8 cellular contexts compared by ENCODE assay signal in genomic region chr11:64247729-64248531, GRCh38. TPM values are rescaled to one million over a fixed set of nuclear protein-coding genes. Genes with fewer than 3 reads are reported as not detected.
DNase-seq lines count a peak whose midpoint lies in the region; ATAC-seq, FAIRE-seq and TF ChIP-seq lines count a peak whose summit lies in the region.

No MANE protein-coding gene starts in this region.

- TF ChIP-seq POLR2A in heart left ventricle (IDR thresholded peaks at IDR 0.05), result no peak
- TF ChIP-seq POLR2A in sigmoid colon (IDR thresholded peaks at IDR 0.05), result no peak

- no peak for TF ChIP-seq EP300 in sigmoid colon (IDR thresholded peaks at IDR 0.05)

- H3K36me3 ChIP-seq in HEK293 (ENCODE audit: control insufficient read depth in 2 of 2, insufficient read depth in 1 of 2, low read length in 2 of 2) (peaks cover 0 to 20% of the 10 kb centered on the region in 2 experiments; a peak in 1 of 3 replicates), heart left ventricle (peaks cover 0 to 15% (median 8%) of the 10 kb centered on the region in 9 donors), sigmoid colon (peaks cover 0 to 9% (median 4%) of the 10 kb centered on the region in 4 donors)

- H3K4me3 ChIP-seq in HEK293 (ENCODE audit: low read depth, low read length) (peak overlapping the region; percentile 1; the same call in 1 of the 2 replicates), heart left ventricle (peak overlapping the region; percentile 49 to 90 (median 72)), sigmoid colon (peak overlapping the region; percentile 52 to 64 (median 56))

- H3K27ac ChIP-seq in HEK293 (ENCODE audit: extremely low read depth, low read depth, low read length) (no peak overlapping the region), VCaP (peak overlapping the region; percentile 95), heart left ventricle (peak overlapping the region; percentile 37 to 96 (median 92)), sigmoid colon (peak overlapping the region; percentile 83 to 94 (median 89))

- peak in 2 of 4 donors; percentile 0 to 1 for ATAC-seq in heart left ventricle
- no peak for ATAC-seq in HG03135 (IDR thresholded peaks at IDR 0.05; ENCODE audit: unreplicated experiment)
- ATAC-seq in HG02678 (IDR thresholded peaks at IDR 0.05; ENCODE audit: unreplicated experiment), result no peak

- no peak for TF ChIP-seq CTCF in HEK293 (tag by site-specific recombination; IDR thresholded peaks at IDR 0.05)
- TF ChIP-seq CTCF in VCaP (conservative IDR thresholded peaks at IDR 0.05), result no peak
- no peak for TF ChIP-seq CTCF in heart left ventricle (IDR thresholded peaks at IDR 0.05)
- TF ChIP-seq CTCF in sigmoid colon (IDR thresholded peaks at IDR 0.05), result no peak

- WGBS in heart left ventricle, 4 donors, result 35 to 42% (median 36%) methylated on average over 31 of the region's 31 CpGs
- 31 to 53% methylated on average over 31 of the region's 31 CpGs for WGBS in sigmoid colon, 2 donors

- DNase-seq in heart left ventricle (no peak), sigmoid colon (no peak), G401 (ENCODE audit: low spot score) (no peak), HTR-8/SVneo (ENCODE audit: insufficient read length, low spot score) (no peak)

- in situ Hi-C loops in G401 (cut with HindIII; ENCODE audit: low sequenced_read_pairs), result no loop called here

- CTCF ChIA-PET in HEK293 (lab: Yijun Ruan, JAX), result interaction anchor here (1.1 kb wide), 1 partner anchor 57 kb away, joined by 4 read pairs; no protein-coding TSS in a partner anchor

- H3K27me3 ChIP-seq in heart left ventricle, result no peaks in the 10 kb centered on the region
- no peaks in the 10 kb centered on the region for H3K27me3 ChIP-seq in sigmoid colon

- no peaks in the 10 kb centered on the region for H3K9me3 ChIP-seq in HEK293 (ENCODE audit: control insufficient read depth, insufficient read depth, low read depth, low read length)
- H3K9me3 ChIP-seq in heart left ventricle, result no peaks in the 10 kb centered on the region
- no peaks in the 10 kb centered on the region for H3K9me3 ChIP-seq in sigmoid colon

- no peak for FAIRE-seq in HTR-8/SVneo (lab: Jason Lieb, UNC)

- H3K4me1 ChIP-seq in HEK293 (ENCODE audit: control insufficient read depth, insufficient read depth, low read length), result peaks cover 10% of the 10 kb centered on the region
- H3K4me1 ChIP-seq in heart left ventricle, result peaks cover 5 to 65% (median 37%) of the 10 kb centered on the region in 12 donors
- H3K4me1 ChIP-seq in sigmoid colon, result peaks cover 0 to 67% (median 46%) of the 10 kb centered on the region in 4 donors

- POLR2A ChIA-PET in HEK293 (lab: Yijun Ruan, JAX), result interaction anchor here (1.1 to 7.2 kb wide), 4 partner anchors 22 to 70 kb away, joined by 3 to 96 read pairs (median 6); partner anchors contain the start of genes NUDT22, PRDX5, TRMT112 and TRPT1

- intact Hi-C loops in heart left ventricle (cut with DNase I) (loop anchor here in 2 of 10 donors (2.0 kb wide), 2 partner anchors 21 to 57 kb away; partner anchors contain the start of gene ESRRA (in 2 of the 2)), sigmoid colon (cut with DNase I) (loop anchor here (5.0 kb wide), 1 partner anchor 54 kb away; the partner anchor contains the start of gene CATSPERZ)

TF ChIP-seq in HEK293, 187 proteins besides CTCF, POLR2A, EP300 and RAD21:
- TF ChIP-seq ZNF580 (tag by site-specific recombination; IDR thresholded peaks at IDR 0.05) (no peak), ZIC2 (tag by site-specific recombination; IDR thresholded peaks at IDR 0.05) (no peak), ZNF10 (tag by site-specific recombination; IDR thresholded peaks at IDR 0.05) (0 out of 2 replicates have a peak, but pooled peaks have one; percentile 5), ZBTB26 (tag by site-specific recombination; optimal IDR thresholded peaks at IDR 0.05) (peak; percentile 30), ZEB2 (tag by site-specific recombination; IDR thresholded peaks at IDR 0.05) (peak; percentile 3; the same call in 1 of the 2 replicates), ZSCAN23 (tag by site-specific recombination; IDR thresholded peaks at IDR 0.05) (no peak), PBX3 (CRISPR knock-in tag; IDR thresholded peaks at IDR 0.05) (no peak), KLF8 (tag by site-specific recombination; IDR thresholded peaks at IDR 0.05) (0 out of 2 replicates have a peak, but pooled peaks have one; percentile 4), KLF16 (tag by site-specific recombination; IDR thresholded peaks at IDR 0.05) (no peak), BCL11B (tag by site-specific recombination; IDR thresholded peaks at IDR 0.05; ENCODE audit: low read depth) (0 out of 2 replicates have a peak, but pooled peaks have one; percentile 2), ZBTB10 (tag by site-specific recombination; IDR thresholded peaks at IDR 0.05) (no peak), ZNF341 (tag by site-specific recombination; IDR thresholded peaks at IDR 0.05; ENCODE audit: low read depth) (peak; percentile 87), ZNF24 (tag by site-specific recombination; IDR thresholded peaks at IDR 0.05) (no peak), ZNF670 (tag by site-specific recombination; IDR thresholded peaks at IDR 0.05; ENCODE audit: low read depth) (no peak)

RNA-seq across cellular contexts. Expression of gene PPP1R14B, which starts 1.2 kb away (rescaled TPM):
- 100 to 1,000 TPM in 4 of 9 donors, 10 to 100 TPM in 5; 69.6 to 244 (median 90.4) TPM for total RNA-seq in heart left ventricle
- 100 to 1,000 TPM; 160 to 167 TPM for polyA plus RNA-seq in heart left ventricle
- total RNA-seq in sigmoid colon, result 10 to 100 TPM; 31.8 to 66.6 (median 51.3) TPM
- 100 to 1,000 TPM in 1 of 3 donors, 10 to 100 TPM in 2; 78.8 to 159 (median 93.7) TPM for polyA plus RNA-seq in sigmoid colon
- total RNA-seq in G401 (2014; rRNA removed; shearing (Covaris generic)), result 293 and 394 TPM in 2 replicates

RNA-seq across cellular contexts. Expression of gene PLCB3, which starts 3.4 kb away (rescaled TPM):
- total RNA-seq in heart left ventricle (10 to 100 TPM in 3 of 9 donors, 1 to 10 TPM in 6; 7.6 to 19.1 (median 9.8) TPM), sigmoid colon (10 to 100 TPM; 10.6 to 17.7 (median 12.1) TPM)
- polyA plus RNA-seq in heart left ventricle (10 to 100 TPM in 1 of 2 donors, 1 to 10 TPM in 1; 7.4 to 11.6 TPM), sigmoid colon (10 to 100 TPM; 23.4 to 52.8 (median 35.4) TPM)
- 59.3 and 62.7 TPM in 2 replicates for total RNA-seq in G401 (2014; rRNA removed; shearing (Covaris generic))

RNA-seq across cellular contexts. Expression of gene FKBP2, which starts 7.0 kb away (rescaled TPM):
- total RNA-seq in heart left ventricle, result 10 to 100 TPM; 35.0 to 71.5 (median 51.8) TPM
- 100 to 1,000 TPM; 226 to 250 TPM for polyA plus RNA-seq in heart left ventricle
- total RNA-seq in sigmoid colon, result 10 to 100 TPM; 49.2 to 70.5 (median 51.3) TPM
- 100 to 1,000 TPM in 2 of 3 donors, 10 to 100 TPM in 1; 97.3 to 213 (median 116) TPM for polyA plus RNA-seq in sigmoid colon
- total RNA-seq in G401 (2014; rRNA removed; shearing (Covaris generic)), result 20.6 and 27.8 TPM in 2 replicates

RNA-seq across cellular contexts. Expression of gene VEGFB, which starts 13.5 kb away (rescaled TPM):
- total RNA-seq in heart left ventricle (100 to 1,000 TPM; 172 to 332 (median 241) TPM), sigmoid colon (100 to 1,000 TPM in 2 of 4 donors, 10 to 100 TPM in 2; 76.7 to 117 (median 98.4) TPM)
- polyA plus RNA-seq in heart left ventricle (100 to 1,000 TPM; 127 to 304 TPM), sigmoid colon (10 to 100 TPM; 23.4 to 94.9 (median 42.6) TPM)
- 14.6 and 27.0 TPM in 2 replicates for total RNA-seq in G401 (2014; rRNA removed; shearing (Covaris generic))

RNA-seq across cellular contexts. Expression of gene DNAJC4, which starts 17.6 kb away (rescaled TPM):
- total RNA-seq in heart left ventricle, result 10 to 100 TPM; 31.2 to 63.6 (median 47.2) TPM
- polyA plus RNA-seq in heart left ventricle, result 100 to 1,000 TPM in 1 of 2 donors, 10 to 100 TPM in 1; 33.8 to 123 TPM
- 10 to 100 TPM; 25.7 to 37.1 (median 28.1) TPM for total RNA-seq in sigmoid colon
- 10 to 100 TPM; 27.5 to 68.1 (median 58.3) TPM for polyA plus RNA-seq in sigmoid colon
- 10.3 and 24.1 TPM in 2 replicates for total RNA-seq in G401 (2014; rRNA removed; shearing (Covaris generic))

Comparison
In these comparisons a context has a peak if more than half of its experiments do, and no peak if none do; other contexts are left out.
1. H3K4me3 ChIP-seq: peak in every context shown above with its lines; median percentile 72 in heart left ventricle; 56 in sigmoid colon; 1 in HEK293.